In genomic region chr7:97418312-97418711, GRCh38 we compare ENCODE assay signal across 17 cellular contexts.
A peak's percentile ranks its signal among the peaks of the same experiment; 100 is the strongest.
DNase-seq lines count a peak whose midpoint lies in the region; ATAC-seq, FAIRE-seq and TF ChIP-seq lines count a peak whose summit lies in the region.
"Had no signal": no experiment of that assay in that cellular context is flagged by ENCODE, and none has a peak within 500 bp of the region (broad histone marks: within the 10 kb centered on the region; RNA-seq: fewer than 3 reads in every experiment).

No MANE protein-coding gene starts in this region.

- TF ChIP-seq CTCF in LNCaP clone FGC (IDR thresholded peaks at IDR 0.05; ENCODE audit: control insufficient read depth, extremely low read depth, insufficient read depth) (0 out of 2 replicates have a peak, but pooled peaks have one; percentile 17), WTC11 (IDR thresholded peaks at IDR 0.05) (0 out of 2 replicates have a peak, but pooled peaks have one; percentile 18)

- peaks cover 3% of the 10 kb centered on the region; the same call in 1 of the 2 replicates for H3K36me3 Mint-ChIP-seq in WTC11
- H3K36me3 Mint-ChIP-seq: natural killer cell had no signal

- H3K4me1 Mint-ChIP-seq in WTC11: no peaks in the 10 kb centered on the region
- H3K4me1 Mint-ChIP-seq: activated CD4-positive, alpha-beta T cell treated with anti-CD3 and anti-CD28 coated beads, Interleukin-2, amount 10 ng/mL, durations not matched to agents 24 days and 14 days; natural killer cell had no signal

- no peaks in the 10 kb centered on the region; the same call in 1 of the 2 replicates for H3K27me3 Mint-ChIP-seq in WTC11 (ENCODE audit: low read depth)
- H3K27me3 Mint-ChIP-seq: activated CD4-positive, alpha-beta T cell treated with anti-CD3 and anti-CD28 coated beads, Interleukin-2, amount 10 ng/mL, durations not matched to agents 24 days and 14 days; effector memory CD8-positive, alpha-beta T cell; progenitor cell of endocrine pancreas had no signal

- H3K27ac Mint-ChIP-seq in WTC11: no peak overlapping the region
- H3K27ac Mint-ChIP-seq: activated CD4-positive, alpha-beta T cell treated with anti-CD3 and anti-CD28 coated beads, Interleukin-2, amount 10 ng/mL, durations not matched to agents 24 days and 14 days; activated T-cell treated with anti-CD3 and anti-CD28 coated beads, Interleukin-2, amount 50 U/mL, for 72 hours; effector memory CD8-positive, alpha-beta T cell; natural killer cell; progenitor cell of endocrine pancreas had no signal

- no peak overlapping the region for H3K4me3 ChIP-seq in LNCaP clone FGC (ENCODE audit: low read depth, low read length)
- H3K4me3 ChIP-seq: BLaER1 treated with 17β-estradiol and CSF1 and Interleukin-3, amounts not matched to agents 10 nM and 100 nM had no signal

- peaks cover 7% of the 10 kb centered on the region for H3K9me3 Mint-ChIP-seq in WTC11
- H3K9me3 Mint-ChIP-seq: activated CD4-positive, alpha-beta T cell treated with anti-CD3 and anti-CD28 coated beads, Interleukin-2, amount 10 ng/mL, durations not matched to agents 24 days and 14 days had no signal

- POLR2A ChIA-PET in WTC11 (lab: Charles Lee): no interaction called here

- no peak for FAIRE-seq in GM12892 (lab: Jason Lieb, UNC)

- peak; percentile 75 for ATAC-seq in WTC11
- ATAC-seq in GM18511 (IDR thresholded peaks at IDR 0.05; ENCODE audit: unreplicated experiment): no peak
- ATAC-seq: activated T-cell treated with anti-CD3 and anti-CD28 coated beads, Interleukin-2, amount 50 U/mL, for 72 hours; effector memory CD8-positive, alpha-beta T cell; left ventricle myocardium superior; natural killer cell had no signal

- CTCF ChIA-PET in WTC11 (lab: Charles Lee): interaction anchor here (0.7 to 1.8 kb wide), 4 partner anchors 10 to 314 kb away, joined by 3 to 8 read pairs (median 4); no protein-coding TSS in a partner anchor

- TF ChIP-seq POLR2A in GM12892 (IDR thresholded peaks at IDR 0.05; ENCODE audit: low read depth, low read length): no peak

- peak; percentile 17 for DNase-seq in COLO668 (lab: John Stamatoyannopoulos, UW; ENCODE audit: unreplicated experiment)
- peak; percentile 1 for DNase-seq in EL
- DNase-seq in LNCaP clone FGC (ENCODE audit: low read depth): no peak
- peak; percentile 40 for DNase-seq in WTC11 (ENCODE audit: low spot score)
- no peak for DNase-seq in SKM-1 treated with dmso at 0.1 percent for 144 hours (lab: John Stamatoyannopoulos, UW; ENCODE audit: unreplicated experiment)
- no peak for DNase-seq in GM12892 (ENCODE audit: insufficient read length)
- DNase-seq: activated CD4-positive, alpha-beta T cell treated with anti-CD3 and anti-CD28 coated beads, Interleukin-2, amount 10 ng/mL, durations not matched to agents 24 days and 14 days; activated T-cell treated with anti-CD3 and anti-CD28 coated beads, Interleukin-2, amount 50 U/mL, for 72 hours; caudate nucleus; effector memory CD8-positive, alpha-beta T cell; left ventricle myocardium superior; natural killer cell; NCI-H1436 treated with DMSO at 0.1 percent for 48 hours; RPMI8226 had no signal

- H3K4me3 Mint-ChIP-seq in WTC11: no peak overlapping the region
- H3K4me3 Mint-ChIP-seq: activated CD4-positive, alpha-beta T cell treated with anti-CD3 and anti-CD28 coated beads, Interleukin-2, amount 10 ng/mL, durations not matched to agents 24 days and 14 days; activated T-cell treated with anti-CD3 and anti-CD28 coated beads, Interleukin-2, amount 50 U/mL, for 72 hours; effector memory CD8-positive, alpha-beta T cell; natural killer cell had no signal

TF ChIP-seq in WTC11, 78 proteins besides CTCF, POLR2A, EP300 and RAD21:
- TF ChIP-seq SMAD4 (CRISPR knock-in tag; IDR thresholded peaks at IDR 0.05): no peak
- TF ChIP-seq, protein P1, sequence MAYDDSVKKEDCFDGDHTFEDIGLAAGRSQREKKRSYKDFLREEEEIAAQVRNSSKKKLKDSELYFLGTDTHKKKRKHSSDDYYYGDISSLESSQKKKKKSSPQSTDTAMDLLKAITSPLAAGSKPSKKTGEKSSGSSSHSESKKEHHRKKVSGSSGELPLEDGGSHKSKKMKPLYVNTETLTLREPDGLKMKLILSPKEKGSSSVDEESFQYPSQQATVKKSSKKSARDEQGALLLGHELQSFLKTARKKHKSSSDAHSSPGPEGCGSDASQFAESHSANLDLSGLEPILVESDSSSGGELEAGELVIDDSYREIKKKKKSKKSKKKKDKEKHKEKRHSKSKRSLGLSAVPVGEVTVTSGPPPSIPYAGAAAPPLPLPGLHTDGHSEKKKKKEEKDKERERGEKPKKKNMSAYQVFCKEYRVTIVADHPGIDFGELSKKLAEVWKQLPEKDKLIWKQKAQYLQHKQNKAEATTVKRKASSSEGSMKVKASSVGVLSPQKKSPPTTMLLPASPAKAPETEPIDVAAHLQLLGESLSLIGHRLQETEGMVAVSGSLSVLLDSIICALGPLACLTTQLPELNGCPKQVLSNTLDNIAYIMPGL (CRISPR knock-in tag; IDR thresholded peaks at IDR 0.05): no peak
- TF ChIP-seq SOX15 (CRISPR knock-in tag; IDR thresholded peaks at IDR 0.05): no peak
- no peak for TF ChIP-seq CBFB (CRISPR knock-in tag; IDR thresholded peaks at IDR 0.05; ENCODE audit: low read depth)
- TF ChIP-seq STAT6 (CRISPR knock-in tag; conservative IDR thresholded peaks at IDR 0.05; ENCODE audit: low read depth): no peak
- TF ChIP-seq ZNF671 (CRISPR knock-in tag; IDR thresholded peaks at IDR 0.05): no peak

Comparison
In these comparisons a context has a peak if more than half of its experiments do, and no peak if none do; other contexts are left out.
1. DNase-seq: peak in COLO668 (single experiment), EL (single experiment) and WTC11 (single experiment); none in LNCaP clone FGC (single experiment), SKM-1 treated with dmso at 0.1 percent for 144 hours (single experiment) and GM12892 (single experiment).